In genomic region chr12:16171348-16171747, GRCh38 we compare ENCODE assay signal across 33 cellular contexts.
"Had no signal": no experiment of that assay in that cellular context is flagged by ENCODE, and none has a peak within 500 bp of the region (broad histone marks: within the 10 kb centered on the region; RNA-seq: fewer than 3 reads in every experiment).

No MANE protein-coding gene starts in this region.

- H3K4me3 ChIP-seq: adrenal gland, ascending aorta, body of pancreas, breast epithelium, cardiac muscle cell had no signal

- H3K36me3 ChIP-seq: adrenal gland, ascending aorta, brain microvascular endothelial cell, breast epithelium, cardiac muscle cell had no signal

- ATAC-seq: activated naive CD4-positive, alpha-beta T cell treated with anti-CD3 and anti-CD28 coated beads, Interleukin-2, amount 50 U/mL, for 72 hours; activated naive CD8-positive, alpha-beta T cell treated with anti-CD3 and anti-CD28 coated beads, Interleukin-2, amount 50 U/mL, for 24 hours; activated T-cell treated with anti-CD3 and anti-CD28 coated beads, Interleukin-2, amount 50 U/mL, for 4 hours; activated T-cell treated with anti-CD3 and anti-CD28 coated beads, Interleukin-2, amount 50 U/mL, for 72 hours; activated T-helper 17 cell treated with anti-CD3 and anti-CD28 coated beads, Interleukin-2, amount 50 U/mL, for 72 hours; body of pancreas had no signal

- DNase-seq: activated effector memory CD4-positive, alpha-beta T cell treated with anti-CD3 and anti-CD28 coated beads, Interleukin-2, amount 50 U/mL, for 16 hours; activated effector memory CD4-positive, alpha-beta T cell treated with Interleukin-2 at 50 U/mL for 16 hours; activated gamma-delta T cell; activated gamma-delta T cell treated with Interleukin-2 at 50 U/mL for 16 hours; activated naive CD4-positive, alpha-beta T cell; activated naive CD4-positive, alpha-beta T cell treated with anti-CD3 and anti-CD28 coated beads for 36 hours; activated naive CD4-positive, alpha-beta T cell treated with anti-CD3 and anti-CD28 coated beads, Interleukin-2, amount 10 ng/mL, durations not matched to agents 7 days and 5 days; activated naive CD4-positive, alpha-beta T cell treated with anti-CD3 and anti-CD28 coated beads, Interleukin-2, amount 50 U/mL, for 16 hours; activated naive CD4-positive, alpha-beta T cell treated with Interleukin-2 at 50 U/mL for 16 hours; activated naive CD8-positive, alpha-beta T cell treated with anti-CD3 and anti-CD28 coated beads for 36 hours; activated naive CD8-positive, alpha-beta T cell treated with anti-CD3 and anti-CD28 coated beads, Interleukin-2, amount 10 ng/mL, durations not matched to agents 7 days and 5 days; activated naive CD8-positive, alpha-beta T cell treated with anti-CD3 and anti-CD28 coated beads, Interleukin-2, amount 50 U/mL, for 24 hours; activated T-cell treated with anti-CD3 and anti-CD28 coated beads, Interleukin-2, amount 50 U/mL, for 1 hour; activated T-cell treated with anti-CD3 and anti-CD28 coated beads, Interleukin-2, amount 50 U/mL, for 24 hours; activated T-cell treated with anti-CD3 and anti-CD28 coated beads, Interleukin-2, amount 50 U/mL, for 4 hours; activated T-cell treated with anti-CD3 and anti-CD28 coated beads, Interleukin-2, amount 50 U/mL, for 48 hours; activated T-cell treated with anti-CD3 and anti-CD28 coated beads, Interleukin-2, amount 50 U/mL, for 72 hours; adrenal gland; amniotic stem cell; amygdala; anterior cingulate cortex; aorta; body of pancreas; brain microvascular endothelial cell; caudate nucleus; central memory CD4-positive, alpha-beta T cell; cerebellar nuclear complex had no signal

- H3K9me3 ChIP-seq: adrenal gland, ascending aorta, body of pancreas, breast epithelium had no signal

- H3K4me1 ChIP-seq: adrenal gland, ascending aorta, body of pancreas, breast epithelium had no signal

- H3K27ac ChIP-seq: adrenal gland, ascending aorta, body of pancreas, brain microvascular endothelial cell, breast epithelium, cardiac muscle cell had no signal

- FAIRE-seq: astrocyte had no signal

- H3K27me3 ChIP-seq: adrenal gland, ascending aorta, body of pancreas, brain microvascular endothelial cell, breast epithelium, cardiac muscle cell had no signal
